Comparison of ENCODE assay signal across 8 cellular contexts in genomic region chr11:69122642-69123431, GRCh38. TPM values are rescaled to one million over a fixed set of nuclear protein-coding genes. Genes with fewer than 3 reads are reported as not detected.
DNase-seq lines count a peak whose midpoint lies in the region; ATAC-seq, FAIRE-seq and TF ChIP-seq lines count a peak whose summit lies in the region.

No MANE protein-coding gene starts in this region.

- intact Hi-C loops in testis (cut with DNase I; ENCODE audit: low total_unique reads): no loop called here

- peak; percentile 18 for DNase-seq in activated effector memory CD4-positive, alpha-beta T cell treated with Interleukin-2 at 50 U/mL for 16 hours
- peak; percentile 22 to 51 for DNase-seq in frontal cortex (ENCODE audit: low spot score in 2 of 2)
- peak; percentile 49 for DNase-seq in pulmonary artery endothelial cell (ENCODE audit: low read depth, low spot score)
- no peak for DNase-seq in testis
- no peak for DNase-seq in MV-4-11 (lab: John Stamatoyannopoulos, UW)

- H3K4me1 ChIP-seq in ES-I3 (ENCODE audit: insufficient read depth, low read length) (peaks cover 14% of the 10 kb centered on the region), testis (peaks cover 16% of the 10 kb centered on the region)

- H3K9ac ChIP-seq in ES-I3 (ENCODE audit: low read depth, low read length): peak overlapping the region; percentile 52

- no peaks in the 10 kb centered on the region for H3K36me3 ChIP-seq in ES-I3 (ENCODE audit: insufficient read depth, low read length)
- H3K36me3 ChIP-seq in testis (ENCODE audit: low read depth, missing control alignments): no peaks in the 10 kb centered on the region

- ATAC-seq in HG03432 (IDR thresholded peaks at IDR 0.05; ENCODE audit: unreplicated experiment): no peak

- no peak overlapping the region for H3K27ac ChIP-seq in testis

- no peak overlapping the region for H3K4me3 ChIP-seq in testis

- WGBS in testis, 2 donors: 29 to 69% methylated on average over 4 to 26 of the region's 26 CpGs

- TF ChIP-seq POLR2A in testis (IDR thresholded peaks at IDR 0.05): no peak

- no peaks in the 10 kb centered on the region for H3K27me3 ChIP-seq in testis

- H3K9me3 ChIP-seq in ES-I3 (ENCODE audit: control insufficient read depth, insufficient read depth, low read length): peaks cover under 1% of the 10 kb centered on the region; the same call in 1 of the 2 replicates
- H3K9me3 ChIP-seq in testis: no peaks in the 10 kb centered on the region

- no peak for FAIRE-seq in frontal cortex (lab: Jason Lieb, UNC)

- TF ChIP-seq CTCF in testis (IDR thresholded peaks at IDR 0.05): no peak

TF ChIP-seq in PFSK-1, 5 proteins besides CTCF, POLR2A, EP300 and RAD21:
- peak; percentile 58 for TF ChIP-seq FOXP2 (optimal IDR thresholded peaks at IDR 0.05; ENCODE audit: borderline replicate concordance, extremely low read depth, extremely low read length, insufficient read depth)
- TF ChIP-seq SIN3A (IDR thresholded peaks at IDR 0.05; ENCODE audit: borderline replicate concordance, insufficient read depth, low read length): no peak
- no peak for TF ChIP-seq TAF1 (IDR thresholded peaks at IDR 0.05; ENCODE audit: borderline replicate concordance, insufficient read depth, low read length)
- TF ChIP-seq, protein P1, sequence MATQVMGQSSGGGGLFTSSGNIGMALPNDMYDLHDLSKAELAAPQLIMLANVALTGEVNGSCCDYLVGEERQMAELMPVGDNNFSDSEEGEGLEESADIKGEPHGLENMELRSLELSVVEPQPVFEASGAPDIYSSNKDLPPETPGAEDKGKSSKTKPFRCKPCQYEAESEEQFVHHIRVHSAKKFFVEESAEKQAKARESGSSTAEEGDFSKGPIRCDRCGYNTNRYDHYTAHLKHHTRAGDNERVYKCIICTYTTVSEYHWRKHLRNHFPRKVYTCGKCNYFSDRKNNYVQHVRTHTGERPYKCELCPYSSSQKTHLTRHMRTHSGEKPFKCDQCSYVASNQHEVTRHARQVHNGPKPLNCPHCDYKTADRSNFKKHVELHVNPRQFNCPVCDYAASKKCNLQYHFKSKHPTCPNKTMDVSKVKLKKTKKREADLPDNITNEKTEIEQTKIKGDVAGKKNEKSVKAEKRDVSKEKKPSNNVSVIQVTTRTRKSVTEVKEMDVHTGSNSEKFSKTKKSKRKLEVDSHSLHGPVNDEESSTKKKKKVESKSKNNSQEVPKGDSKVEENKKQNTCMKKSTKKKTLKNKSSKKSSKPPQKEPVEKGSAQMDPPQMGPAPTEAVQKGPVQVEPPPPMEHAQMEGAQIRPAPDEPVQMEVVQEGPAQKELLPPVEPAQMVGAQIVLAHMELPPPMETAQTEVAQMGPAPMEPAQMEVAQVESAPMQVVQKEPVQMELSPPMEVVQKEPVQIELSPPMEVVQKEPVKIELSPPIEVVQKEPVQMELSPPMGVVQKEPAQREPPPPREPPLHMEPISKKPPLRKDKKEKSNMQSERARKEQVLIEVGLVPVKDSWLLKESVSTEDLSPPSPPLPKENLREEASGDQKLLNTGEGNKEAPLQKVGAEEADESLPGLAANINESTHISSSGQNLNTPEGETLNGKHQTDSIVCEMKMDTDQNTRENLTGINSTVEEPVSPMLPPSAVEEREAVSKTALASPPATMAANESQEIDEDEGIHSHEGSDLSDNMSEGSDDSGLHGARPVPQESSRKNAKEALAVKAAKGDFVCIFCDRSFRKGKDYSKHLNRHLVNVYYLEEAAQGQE (IDR thresholded peaks at IDR 0.05; ENCODE audit: insufficient read depth in 1 of 2, low read depth in 2 of 2, low read length in 2 of 2): no peak
- no peak for TF ChIP-seq POLR2AphosphoS5 (IDR thresholded peaks at IDR 0.05; ENCODE audit: low read depth, low read length)

RNA-seq across cellular contexts. Expression of gene SMIM38, which starts 32.9 kb away (rescaled TPM):
- 0.11 TPM for polyA plus RNA-seq in PFSK-1 (2012; ENCODE audit: insufficient read length, low read depth)
- total RNA-seq in frontal cortex (0.41 TPM), pulmonary artery endothelial cell (0.07 and 0.13 TPM in 2 replicates), testis (1 to 10 TPM; 3.9 to 8.8 TPM)
- polyA plus RNA-seq in testis (ENCODE audit: insufficient read depth, low read depth, low replicate concordance): 3.3 TPM

Comparison
In these comparisons a context has a peak if more than half of its experiments do, and no peak if none do; other contexts are left out.
1. DNase-seq: peak in activated effector memory CD4-positive, alpha-beta T cell treated with Interleukin-2 at 50 U/mL for 16 hours (single experiment), frontal cortex (2 of 2) and pulmonary artery endothelial cell (single experiment); none in testis (single experiment) and MV-4-11 (single experiment).